In genomic region chr6:6650839-6651238, GRCh38 we compare ENCODE assay signal across 24 cellular contexts.
DNase-seq lines count a peak whose midpoint lies in the region; ATAC-seq and TF ChIP-seq lines count a peak whose summit lies in the region.
"Had no signal": no experiment of that assay in that cellular context is flagged by ENCODE, and none has a peak within 500 bp of the region (broad histone marks: within the 10 kb centered on the region; RNA-seq: fewer than 3 reads in every experiment).

No MANE protein-coding gene starts in this region.

- no peaks in the 10 kb centered on the region for H3K36me3 ChIP-seq in SK-N-SH (replicated peaks in 1 of 2; ENCODE audit: control insufficient read depth in 1 of 2, insufficient read depth in 2 of 2, low read length in 1 of 2)
- H3K36me3 ChIP-seq: HAP-1, Peyer's patch had no signal

- H4K20me1 ChIP-seq in SK-N-SH (ENCODE audit: insufficient read depth): no peaks in the 10 kb centered on the region
- H4K20me1 ChIP-seq: BLaER1 treated with 17β-estradiol and CSF1 and Interleukin-3, amounts not matched to agents 10 nM and 100 nM had no signal

- no peak overlapping the region for H3K4me3 Mint-ChIP-seq in activated CD8-positive, alpha-beta memory T cell treated with anti-CD3 and anti-CD28 coated beads, Interleukin-2, amount 10 ng/mL, durations not matched to agents 7 days and 5 days
- no peak overlapping the region for H3K4me3 Mint-ChIP-seq in activated CD8-positive, alpha-beta T cell treated with anti-CD3 and anti-CD28 coated beads for 36 hours
- H3K4me3 Mint-ChIP-seq in stimulated activated memory B cell treated with anti-CD40 and anti-IgM and Interleukin-4, amounts not matched to agents 10 μg/mL and 1 μg/mL and 100 μg/mL, for 72 hours: no peak overlapping the region
- H3K4me3 Mint-ChIP-seq: CD4-positive, alpha-beta memory T cell; GM23338 had no signal

- H3K9ac ChIP-seq in SK-N-SH: no peak overlapping the region
- H3K9ac ChIP-seq: BLaER1 treated with 17β-estradiol and CSF1 and Interleukin-3, amounts not matched to agents 10 nM and 100 nM; KMS-11 had no signal

- no peak overlapping the region for H3K4me3 ChIP-seq in SK-N-SH (ENCODE audit: low read depth in 2 of 2, low read length in 1 of 2)
- H3K4me3 ChIP-seq: BLaER1 treated with 17β-estradiol and CSF1 and Interleukin-3, amounts not matched to agents 10 nM and 100 nM; GM23338; HAP-1; Peyer's patch had no signal

- no peaks in the 10 kb centered on the region for H3K27me3 Mint-ChIP-seq in activated CD8-positive, alpha-beta memory T cell treated with anti-CD3 and anti-CD28 coated beads, Interleukin-2, amount 10 ng/mL, durations not matched to agents 7 days and 5 days
- no peaks in the 10 kb centered on the region for H3K27me3 Mint-ChIP-seq in activated CD8-positive, alpha-beta T cell treated with anti-CD3 and anti-CD28 coated beads for 36 hours
- no peaks in the 10 kb centered on the region for H3K27me3 Mint-ChIP-seq in stimulated activated memory B cell treated with anti-CD40 and anti-IgM and Interleukin-4, amounts not matched to agents 10 μg/mL and 1 μg/mL and 100 μg/mL, for 72 hours
- H3K27me3 Mint-ChIP-seq: CD4-positive, alpha-beta memory T cell had no signal

- no peaks in the 10 kb centered on the region for H3K4me1 ChIP-seq in SK-N-SH (ENCODE audit: control insufficient read depth in 1 of 2, insufficient read depth in 2 of 2, low read depth in 1 of 2, low read length in 1 of 2)
- H3K4me1 ChIP-seq: Caco-2, HAP-1, Peyer's patch had no signal

- TF ChIP-seq CTCF in SK-N-SH (IDR thresholded peaks at IDR 0.05): no peak
- no peak for TF ChIP-seq CTCF in activated CD8-positive, alpha-beta T cell treated with anti-CD3 and anti-CD28 coated beads for 36 hours (IDR thresholded peaks at IDR 0.05)

- peak overlapping the region; percentile 76 for H3K27ac Mint-ChIP-seq in activated CD8-positive, alpha-beta memory T cell treated with anti-CD3 and anti-CD28 coated beads, Interleukin-2, amount 10 ng/mL, durations not matched to agents 7 days and 5 days
- H3K27ac Mint-ChIP-seq in activated CD8-positive, alpha-beta T cell treated with anti-CD3 and anti-CD28 coated beads for 36 hours: peak overlapping the region; percentile 2
- H3K27ac Mint-ChIP-seq in stimulated activated memory B cell treated with anti-CD40 and anti-IgM and Interleukin-4, amounts not matched to agents 10 μg/mL and 1 μg/mL and 100 μg/mL, for 72 hours: peak overlapping the region; percentile 16
- H3K27ac Mint-ChIP-seq: CD4-positive, alpha-beta memory T cell; GM23338 had no signal

- no peak overlapping the region for H3K27ac ChIP-seq in SK-N-SH (ENCODE audit: low read depth in 2 of 2, low read length in 1 of 2)
- H3K27ac ChIP-seq: 22Rv1; BLaER1 treated with 17β-estradiol and CSF1 and Interleukin-3, amounts not matched to agents 10 nM and 100 nM; KMS-11; Peyer's patch had no signal

- no peaks in the 10 kb centered on the region for H3K9me3 Mint-ChIP-seq in activated CD8-positive, alpha-beta memory T cell treated with anti-CD3 and anti-CD28 coated beads, Interleukin-2, amount 10 ng/mL, durations not matched to agents 7 days and 5 days (ENCODE audit: low read depth)
- no peaks in the 10 kb centered on the region for H3K9me3 Mint-ChIP-seq in activated CD8-positive, alpha-beta T cell treated with anti-CD3 and anti-CD28 coated beads for 36 hours
- H3K9me3 Mint-ChIP-seq in stimulated activated memory B cell treated with anti-CD40 and anti-IgM and Interleukin-4, amounts not matched to agents 10 μg/mL and 1 μg/mL and 100 μg/mL, for 72 hours: no peaks in the 10 kb centered on the region
- H3K9me3 Mint-ChIP-seq: CD4-positive, alpha-beta memory T cell; GM23338 had no signal

- POLR2A ChIA-PET in SK-N-SH (lab: Yijun Ruan, JAX): no interaction called here
- POLR2A ChIA-PET in activated CD8-positive, alpha-beta T cell treated with anti-CD3 and anti-CD28 coated beads for 36 hours (lab: Charles Lee): interaction anchor here (0.7 kb wide), 1 partner anchor 369 kb away, joined by 3 read pairs; no protein-coding TSS in a partner anchor

- no peak for TF ChIP-seq EP300 in SK-N-SH (IDR thresholded peaks at IDR 0.05; ENCODE audit: borderline replicate concordance in 1 of 2, low read depth in 1 of 2, low read length in 1 of 2)

- no peaks in the 10 kb centered on the region for H3K27me3 ChIP-seq in SK-N-SH (ENCODE audit: insufficient read depth)
- H3K27me3 ChIP-seq: BLaER1 treated with 17β-estradiol and CSF1 and Interleukin-3, amounts not matched to agents 10 nM and 100 nM; Peyer's patch had no signal

- no peak for DNase-seq in SK-N-SH
- DNase-seq in activated CD8-positive, alpha-beta memory T cell treated with anti-CD3 and anti-CD28 coated beads, Interleukin-2, amount 10 ng/mL, durations not matched to agents 7 days and 5 days: no peak
- no peak for DNase-seq in activated CD8-positive, alpha-beta memory T cell treated with anti-CD3 and anti-CD28 coated beads, Interleukin-2, amount 50 U/mL, for 4 hours
- no peak for DNase-seq in activated CD8-positive, alpha-beta T cell treated with anti-CD3 and anti-CD28 coated beads for 36 hours
- DNase-seq in GDM1 (lab: John Stamatoyannopoulos, UW): no peak
- DNase-seq in NCI-H69 (lab: John Stamatoyannopoulos, UW): no peak
- DNase-seq: ACHN; Caco-2; CD4-positive, alpha-beta memory T cell; DMS 273 treated with DMSO at 0.1 percent for 48 hours; DMS79 treated with DMSO at 0.1 percent for 48 hours; NCI-H1105; NCI-H146; NCI-H2029; NCI-H2227 treated with DMSO at 0.1 percent for 48 hours; NCI-H524; Peyer's patch had no signal

- no peaks in the 10 kb centered on the region for H3K9me2 ChIP-seq in SK-N-SH

- TF ChIP-seq RAD21 in SK-N-SH (IDR thresholded peaks at IDR 0.05; ENCODE audit: low read length): no peak

- H3K36me3 Mint-ChIP-seq in activated CD8-positive, alpha-beta memory T cell treated with anti-CD3 and anti-CD28 coated beads, Interleukin-2, amount 10 ng/mL, durations not matched to agents 7 days and 5 days: peaks cover 20% of the 10 kb centered on the region
- peaks cover 5% of the 10 kb centered on the region for H3K36me3 Mint-ChIP-seq in activated CD8-positive, alpha-beta T cell treated with anti-CD3 and anti-CD28 coated beads for 36 hours (ENCODE audit: low read depth)
- H3K36me3 Mint-ChIP-seq in stimulated activated memory B cell treated with anti-CD40 and anti-IgM and Interleukin-4, amounts not matched to agents 10 μg/mL and 1 μg/mL and 100 μg/mL, for 72 hours: peaks cover 53% of the 10 kb centered on the region
- H3K36me3 Mint-ChIP-seq: CD4-positive, alpha-beta memory T cell had no signal

- intact Hi-C loops in activated CD8-positive, alpha-beta T cell treated with anti-CD3 and anti-CD28 coated beads for 36 hours (cut with micrococcal nuclease): no loop called here

- CTCF ChIA-PET in SK-N-SH (lab: Yijun Ruan, JAX): no interaction called here
- CTCF ChIA-PET in activated CD8-positive, alpha-beta memory T cell treated with anti-CD3 and anti-CD28 coated beads, Interleukin-2, amount 10 ng/mL, durations not matched to agents 7 days and 5 days (lab: Charles Lee): interaction anchor here (0.7 kb wide), 1 partner anchor 10 kb away, joined by 3 read pairs; no protein-coding TSS in a partner anchor
- CTCF ChIA-PET in activated CD8-positive, alpha-beta T cell treated with anti-CD3 and anti-CD28 coated beads for 36 hours (lab: Charles Lee): no interaction called here

- peaks cover 66% of the 10 kb centered on the region for H3K4me1 Mint-ChIP-seq in activated CD8-positive, alpha-beta memory T cell treated with anti-CD3 and anti-CD28 coated beads, Interleukin-2, amount 10 ng/mL, durations not matched to agents 7 days and 5 days
- peaks cover 47% of the 10 kb centered on the region for H3K4me1 Mint-ChIP-seq in activated CD8-positive, alpha-beta T cell treated with anti-CD3 and anti-CD28 coated beads for 36 hours (ENCODE audit: low read depth)
- H3K4me1 Mint-ChIP-seq in stimulated activated memory B cell treated with anti-CD40 and anti-IgM and Interleukin-4, amounts not matched to agents 10 μg/mL and 1 μg/mL and 100 μg/mL, for 72 hours: peaks cover 25% of the 10 kb centered on the region

- H3K4me2 ChIP-seq in SK-N-SH: no peak overlapping the region
- H3K4me2 ChIP-seq: GM23338, KMS-11 had no signal

- H3K9me3 ChIP-seq in SK-N-SH: no peaks in the 10 kb centered on the region
- H3K9me3 ChIP-seq: Caco-2, HAP-1, Peyer's patch had no signal

- no peak overlapping the region for H2AFZ ChIP-seq in SK-N-SH (ENCODE audit: low read depth)
- H2AFZ ChIP-seq: GM23338 had no signal

- no peak for ATAC-seq in SK-N-SH treated with all-trans-retinoic acid at 6 μM for 48 hours
- no peak for ATAC-seq in activated CD8-positive, alpha-beta memory T cell treated with anti-CD3 and anti-CD28 coated beads, Interleukin-2, amount 10 ng/mL, durations not matched to agents 7 days and 5 days
- no peak for ATAC-seq in activated CD8-positive, alpha-beta T cell treated with anti-CD3 and anti-CD28 coated beads for 36 hours
- ATAC-seq in stimulated activated memory B cell treated with anti-CD40 and anti-IgM and Interleukin-4, amounts not matched to agents 10 μg/mL and 1 μg/mL and 100 μg/mL, for 72 hours: no peak

- H3K79me2 ChIP-seq in SK-N-SH (ENCODE audit: insufficient read depth): no peaks in the 10 kb centered on the region

- H3F3A ChIP-seq in SK-N-SH (replicated peaks; ENCODE audit: insufficient read depth): no peaks in the 10 kb centered on the region

TF ChIP-seq in SK-N-SH, 30 proteins besides CTCF, POLR2A, EP300 and RAD21 (continues in another document):
- TF ChIP-seq FOXM1 (IDR thresholded peaks at IDR 0.05; ENCODE audit: low read depth): no peak
- TF ChIP-seq, protein P1, sequence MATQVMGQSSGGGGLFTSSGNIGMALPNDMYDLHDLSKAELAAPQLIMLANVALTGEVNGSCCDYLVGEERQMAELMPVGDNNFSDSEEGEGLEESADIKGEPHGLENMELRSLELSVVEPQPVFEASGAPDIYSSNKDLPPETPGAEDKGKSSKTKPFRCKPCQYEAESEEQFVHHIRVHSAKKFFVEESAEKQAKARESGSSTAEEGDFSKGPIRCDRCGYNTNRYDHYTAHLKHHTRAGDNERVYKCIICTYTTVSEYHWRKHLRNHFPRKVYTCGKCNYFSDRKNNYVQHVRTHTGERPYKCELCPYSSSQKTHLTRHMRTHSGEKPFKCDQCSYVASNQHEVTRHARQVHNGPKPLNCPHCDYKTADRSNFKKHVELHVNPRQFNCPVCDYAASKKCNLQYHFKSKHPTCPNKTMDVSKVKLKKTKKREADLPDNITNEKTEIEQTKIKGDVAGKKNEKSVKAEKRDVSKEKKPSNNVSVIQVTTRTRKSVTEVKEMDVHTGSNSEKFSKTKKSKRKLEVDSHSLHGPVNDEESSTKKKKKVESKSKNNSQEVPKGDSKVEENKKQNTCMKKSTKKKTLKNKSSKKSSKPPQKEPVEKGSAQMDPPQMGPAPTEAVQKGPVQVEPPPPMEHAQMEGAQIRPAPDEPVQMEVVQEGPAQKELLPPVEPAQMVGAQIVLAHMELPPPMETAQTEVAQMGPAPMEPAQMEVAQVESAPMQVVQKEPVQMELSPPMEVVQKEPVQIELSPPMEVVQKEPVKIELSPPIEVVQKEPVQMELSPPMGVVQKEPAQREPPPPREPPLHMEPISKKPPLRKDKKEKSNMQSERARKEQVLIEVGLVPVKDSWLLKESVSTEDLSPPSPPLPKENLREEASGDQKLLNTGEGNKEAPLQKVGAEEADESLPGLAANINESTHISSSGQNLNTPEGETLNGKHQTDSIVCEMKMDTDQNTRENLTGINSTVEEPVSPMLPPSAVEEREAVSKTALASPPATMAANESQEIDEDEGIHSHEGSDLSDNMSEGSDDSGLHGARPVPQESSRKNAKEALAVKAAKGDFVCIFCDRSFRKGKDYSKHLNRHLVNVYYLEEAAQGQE (IDR thresholded peaks at IDR 0.05; ENCODE audit: low read depth, low read length): no peak

Comparison
In these comparisons a context has a peak if more than half of its experiments do, and no peak if none do; other contexts are left out.
1. H3K27ac Mint-ChIP-seq: peak in every context shown above with its lines; median percentile 76 in activated CD8-positive, alpha-beta memory T cell treated with anti-CD3 and anti-CD28 coated beads, Interleukin-2, amount 10 ng/mL, durations not matched to agents 7 days and 5 days; 16 in stimulated activated memory B cell treated with anti-CD40 and anti-IgM and Interleukin-4, amounts not matched to agents 10 μg/mL and 1 μg/mL and 100 μg/mL, for 72 hours; 2 in activated CD8-positive, alpha-beta T cell treated with anti-CD3 and anti-CD28 coated beads for 36 hours.